In genomic region chr17:6421700-6422604, GRCh38 we compare ENCODE assay signal across 8 cellular contexts. TPM values are rescaled to one million over a fixed set of nuclear protein-coding genes. Genes with fewer than 3 reads are reported as not detected.
DNase-seq lines count a peak whose midpoint lies in the region; ATAC-seq and TF ChIP-seq lines count a peak whose summit lies in the region.

No MANE protein-coding gene starts in this region.

- H3K4me3 ChIP-seq in suprapubic skin = no peak overlapping the region

- H3K4me1 Mint-ChIP-seq in Calu3 (ENCODE audit: low read depth, unreplicated experiment) = peaks cover 6% of the 10 kb centered on the region

- TF ChIP-seq CTCF in Calu3 (IDR thresholded peaks at IDR 0.05; ENCODE audit: unreplicated experiment) (peak; percentile 83), suprapubic skin (IDR thresholded peaks at IDR 0.05) (peak; percentile 71 to 77)

- no peak for TF ChIP-seq POLR2A in suprapubic skin (IDR thresholded peaks at IDR 0.05)

- H3K27me3 Mint-ChIP-seq in Calu3 (ENCODE audit: unreplicated experiment) = peaks cover 59% of the 10 kb centered on the region

- WGBS in suprapubic skin = 52% methylated on average over 6 of the region's 13 CpGs

- ATAC-seq in HG03432 (IDR thresholded peaks at IDR 0.05; ENCODE audit: unreplicated experiment) = no peak

- CTCF ChIA-PET in Calu3 (lab: Charles Lee) = interaction anchor here (1.9 kb wide), 1 partner anchor 14 kb away, joined by 5 read pairs; no protein-coding TSS in a partner anchor

- peaks cover 25% of the 10 kb centered on the region for H3K27me3 ChIP-seq in suprapubic skin

- H3K9me3 Mint-ChIP-seq in Calu3 (ENCODE audit: low read depth, unreplicated experiment) = no peaks in the 10 kb centered on the region

- H3K4me3 Mint-ChIP-seq in Calu3 (ENCODE audit: low read depth, unreplicated experiment) = no peak overlapping the region

- H3K4me1 ChIP-seq in suprapubic skin = no peaks in the 10 kb centered on the region

- intact Hi-C loops in Calu3 (cut with micrococcal nuclease; ENCODE audit: unreplicated experiment) = loop anchor here (2.0 kb wide), 1 partner anchor 835 kb away; no protein-coding TSS in a partner anchor

- TF ChIP-seq RAD21 in Ishikawa (IDR thresholded peaks at IDR 0.05; ENCODE audit: low read depth) = peak; percentile 95

- TF ChIP-seq EP300 in Ishikawa (IDR thresholded peaks at IDR 0.05; ENCODE audit: borderline replicate concordance) = no peak
- no peak for TF ChIP-seq EP300 in suprapubic skin (IDR thresholded peaks at IDR 0.05)

- no peak overlapping the region for H3K27ac Mint-ChIP-seq in Calu3 (ENCODE audit: unreplicated experiment)

- H3K27ac ChIP-seq in suprapubic skin = no peak overlapping the region

- DNase-seq in Calu3 (peak; percentile 77), RPMI7951 (ENCODE audit: low read depth) (peak; percentile 69), activated T-helper 1 cell treated with Interleukin-2 at 50 U/mL for 16 hours (ENCODE audit: low read depth) (peak; percentile 44), fibroblast of the conjunctiva (ENCODE audit: low read depth) (peak; percentile 53), nucleus accumbens (lab: John Stamatoyannopoulos, UW) (peak in 53 of 56 donors; percentile 10 to 89 (median 61)), suprapubic skin (ENCODE audit: low spot score in 2 of 2) (peak in 1 of 2 donors; percentile 83)

- no TSS peak for BruUV-seq in Calu3 (replicated peaks; lab: Mats Ljungman, UMichigan)

- H3K36me3 ChIP-seq in suprapubic skin = no peaks in the 10 kb centered on the region

- H3K9me3 ChIP-seq in suprapubic skin = no peaks in the 10 kb centered on the region

- H3K36me3 Mint-ChIP-seq in Calu3 (ENCODE audit: insufficient read depth, unreplicated experiment) = no peaks in the 10 kb centered on the region

TF ChIP-seq in Ishikawa, 13 proteins besides CTCF, POLR2A, EP300 and RAD21:
- TF ChIP-seq CEBPB (IDR thresholded peaks at IDR 0.05) (no peak), EGR1 (IDR thresholded peaks at IDR 0.05) (no peak), TAF1 (IDR thresholded peaks at IDR 0.05; ENCODE audit: low read depth) (no peak), MAX (IDR thresholded peaks at IDR 0.05) (no peak), USF1 (IDR thresholded peaks at IDR 0.05) (no peak), TCF12 (IDR thresholded peaks at IDR 0.05; ENCODE audit: low read depth) (no peak), YY1 (IDR thresholded peaks at IDR 0.05; ENCODE audit: low read depth) (no peak), TEAD4 (IDR thresholded peaks at IDR 0.05) (no peak), ZBTB7A (IDR thresholded peaks at IDR 0.05; ENCODE audit: low read depth) (no peak), CREB1 (IDR thresholded peaks at IDR 0.05; ENCODE audit: low read depth) (no peak), REST (IDR thresholded peaks at IDR 0.05; ENCODE audit: low read depth) (no peak), NFIC (IDR thresholded peaks at IDR 0.05) (no peak), FOXM1 (IDR thresholded peaks at IDR 0.05; ENCODE audit: borderline replicate concordance, low read depth) (no peak)

RNA-seq across cellular contexts. Expression of gene AIPL1, which starts 13.0 kb away (rescaled TPM):
- total RNA-seq in Calu3 (2022) = not detected in 2 replicates
- not detected in 2 replicates for total RNA-seq in RPMI7951 (2014; rRNA removed; shearing (Covaris generic))
- not detected for total RNA-seq in suprapubic skin

RNA-seq across cellular contexts. Expression of gene PIMREG, which starts 22.3 kb away (rescaled TPM):
- total RNA-seq in Calu3 (2022) (24.3 and 28.3 TPM in 2 replicates), suprapubic skin (1 to 10 TPM; 1.0 to 3.3 (median 3.2) TPM)
- 82.8 and 94.7 TPM in 2 replicates for total RNA-seq in RPMI7951 (2014; rRNA removed; shearing (Covaris generic))
